ENCODE assay signal across 7 cellular contexts in the genomic region with DNA sequence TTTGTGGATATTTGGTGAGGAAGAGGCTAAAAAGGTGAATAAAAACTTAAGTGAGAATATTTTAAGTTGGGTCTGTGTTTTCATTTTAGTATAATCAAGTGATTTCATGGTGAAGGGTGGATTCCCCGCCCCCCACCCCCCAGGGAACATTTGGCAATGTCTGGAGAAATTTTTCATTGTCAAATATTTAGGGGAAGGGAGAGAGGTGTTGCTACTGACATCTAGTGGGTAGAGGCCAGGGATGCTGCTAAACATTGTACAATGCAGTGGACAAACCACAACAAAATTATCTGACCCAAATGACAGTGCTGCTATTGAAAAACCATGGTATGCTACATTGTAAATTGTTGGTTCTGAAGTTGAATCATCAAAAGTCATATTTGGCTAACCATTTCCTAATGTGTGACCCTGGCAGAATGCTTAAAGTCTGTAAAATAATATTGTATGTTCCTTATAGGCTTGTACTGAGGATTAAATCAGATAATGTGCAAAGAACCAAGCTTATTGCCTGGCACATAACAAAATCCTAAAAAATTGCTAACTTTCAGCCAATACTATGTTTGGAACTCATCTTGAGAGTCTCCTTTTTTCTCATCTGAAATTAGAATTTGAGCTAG. TPM values are rescaled to one million over a fixed set of nuclear protein-coding genes. Genes with fewer than 3 reads are reported as not detected.
DNase-seq lines count a peak whose midpoint lies in the region; ATAC-seq and TF ChIP-seq lines count a peak whose summit lies in the region.

No MANE protein-coding gene starts in this region.

- in situ Hi-C loops in G401 (cut with HindIII; ENCODE audit: low sequenced_read_pairs): no loop called here
- in situ Hi-C loops in astrocyte of the cerebellum (cut with HindIII; ENCODE audit: low sequenced_read_pairs): no loop called here

- H3K27ac Mint-ChIP-seq in nephron progenitor cell: no peak overlapping the region

- TF ChIP-seq CTCF in LNCAP (IDR thresholded peaks at IDR 0.05) (peak; percentile 75), astrocyte of the cerebellum (IDR thresholded peaks at IDR 0.05; ENCODE audit: low read depth, low read length, missing control alignments) (peak; percentile 68), nephron progenitor cell (IDR thresholded peaks at IDR 0.05) (peak; percentile 19)

- no peak overlapping the region for H3K4me3 ChIP-seq in astrocyte of the cerebellum (ENCODE audit: low read depth, low read length)

- ATAC-seq in GM21367 (IDR thresholded peaks at IDR 0.05; ENCODE audit: unreplicated experiment): no peak

- peaks cover 12% of the 10 kb centered on the region for H3K4me1 Mint-ChIP-seq in nephron progenitor cell

- H3K36me3 Mint-ChIP-seq in nephron progenitor cell (ENCODE audit: low read depth): peaks cover 69% of the 10 kb centered on the region

- DNase-seq in G401 (ENCODE audit: low spot score) (peak; percentile 44), astrocyte of the cerebellum (ENCODE audit: low read depth) (no peak), nephron progenitor cell (no peak), 8988T (no peak), NCI-H446 treated with DMSO at 0.1 percent for 48 hours (lab: John Stamatoyannopoulos, UW) (no peak)

- no peaks in the 10 kb centered on the region for H3K27me3 Mint-ChIP-seq in nephron progenitor cell (ENCODE audit: low read depth, poor library complexity)

- H3K9me3 Mint-ChIP-seq in nephron progenitor cell: no peaks in the 10 kb centered on the region

- no peak overlapping the region for H3K4me3 Mint-ChIP-seq in nephron progenitor cell

RNA-seq across cellular contexts. Expression of gene C5orf24, which starts 5.6 kb away (rescaled TPM):
- total RNA-seq in G401 (2014; rRNA removed; shearing (Covaris generic)): 16.0 and 22.7 TPM in 2 replicates

RNA-seq across cellular contexts. Expression of gene TXNDC15, which starts 22.8 kb away (rescaled TPM):
- 51.4 and 81.3 TPM in 2 replicates for total RNA-seq in G401 (2014; rRNA removed; shearing (Covaris generic))

RNA-seq across cellular contexts. Expression of gene PCBD2, which starts 53.5 kb away (rescaled TPM):
- total RNA-seq in G401 (2014; rRNA removed; shearing (Covaris generic)): 4.0 and 12.7 TPM in 2 replicates

Comparison
In these comparisons a context has a peak if more than half of its experiments do, and no peak if none do; other contexts are left out.
1. CTCF ChIP-seq: peak in every context shown above with its lines; median percentile 75 in LNCAP; 68 in astrocyte of the cerebellum; 19 in nephron progenitor cell.